1 cellular context compared by ENCODE assay signal in genomic region chr22:39532215-39533071, GRCh38.
TF ChIP-seq lines count a peak whose summit lies in the region.

Gene RPS19BP1 (minus strand): TSS chr22:39532748. CDS start chr22:39532738, 10 bp downstream.

TF ChIP-seq in HepG2, 621 proteins besides CTCF, POLR2A, EP300 and RAD21 (continued from another document and continues in another):
- TF ChIP-seq ARID4A (CRISPR knock-in tag; IDR thresholded peaks at IDR 0.05; ENCODE audit: borderline replicate concordance) (peak; percentile 87), POGK (CRISPR knock-in tag; conservative IDR thresholded peaks at IDR 0.05) (peak; percentile 66; the same call in 1 of the 2 replicates), IRX3 (CRISPR knock-in tag; IDR thresholded peaks at IDR 0.05; ENCODE audit: borderline replicate concordance, low read depth) (no peak), ISL2 (CRISPR knock-in tag; IDR thresholded peaks at IDR 0.05) (0 out of 2 replicates have a peak, but pooled peaks have one; percentile 48), ZNF292 (CRISPR knock-in tag; IDR thresholded peaks at IDR 0.05; ENCODE audit: borderline replicate concordance, low read depth) (no peak), NCOR1 (IDR thresholded peaks at IDR 0.05; ENCODE audit: borderline replicate concordance, low read length) (peak; percentile 23; the same call in 1 of the 2 replicates), STAT5B (CRISPR knock-in tag; IDR thresholded peaks at IDR 0.05) (peak; percentile 3; the same call in 1 of the 2 replicates), ZUFSP (CRISPR knock-in tag; IDR thresholded peaks at IDR 0.05; ENCODE audit: borderline replicate concordance) (peak; percentile 71; the same call in 1 of the 2 replicates), ZNF331 (CRISPR knock-in tag; IDR thresholded peaks at IDR 0.05) (no peak), FOXJ3 (CRISPR knock-in tag; IDR thresholded peaks at IDR 0.05; ENCODE audit: borderline replicate concordance) (0 out of 2 replicates have a peak, but pooled peaks have one; percentile 6), MIER3 (CRISPR knock-in tag; IDR thresholded peaks at IDR 0.05; ENCODE audit: borderline replicate concordance) (peak; percentile 62; the same call in 1 of the 2 replicates), SALL2 (CRISPR knock-in tag; IDR thresholded peaks at IDR 0.05) (peak; percentile 78; the same call in 1 of the 2 replicates), ZNF598 (CRISPR knock-in tag; IDR thresholded peaks at IDR 0.05; ENCODE audit: borderline replicate concordance) (peak; percentile 72; the same call in 1 of the 2 replicates), DBP (CRISPR knock-in tag; IDR thresholded peaks at IDR 0.05; ENCODE audit: not compliant biosample characterization) (no peak), CENPT (CRISPR knock-in tag; IDR thresholded peaks at IDR 0.05; ENCODE audit: low read depth) (no peak), REST (IDR thresholded peaks at IDR 0.05; ENCODE audit: borderline replicate concordance in 1 of 2, low read depth in 1 of 2, low read length in 2 of 2) (no peak), ZFX (CRISPR knock-in tag; IDR thresholded peaks at IDR 0.05; ENCODE audit: low read depth) (peak; percentile 89), SP4 (CRISPR knock-in tag; IDR thresholded peaks at IDR 0.05) (peak; percentile 81), KDM3A (CRISPR knock-in tag; IDR thresholded peaks at IDR 0.05; ENCODE audit: low read depth) (0 out of 2 replicates have a peak, but pooled peaks have one; percentile 79), LRRFIP1 (CRISPR knock-in tag; conservative IDR thresholded peaks at IDR 0.05) (no peak), MAZ (IDR thresholded peaks at IDR 0.05; ENCODE audit: borderline replicate concordance, low read depth, low read length) (peak; percentile 82), MAZ (CRISPR knock-in tag; IDR thresholded peaks at IDR 0.05; ENCODE audit: low read depth) (0 out of 2 replicates have a peak, but pooled peaks have one; percentile 75), MEIS1 (CRISPR knock-in tag; IDR thresholded peaks at IDR 0.05; ENCODE audit: borderline replicate concordance) (peak; percentile 25; the same call in 1 of the 2 replicates), ZNF232 (CRISPR knock-in tag; IDR thresholded peaks at IDR 0.05; ENCODE audit: borderline replicate concordance) (no peak; the same call in 1 of the 2 replicates), TRAFD1 (CRISPR knock-in tag; IDR thresholded peaks at IDR 0.05; ENCODE audit: borderline replicate concordance) (0 out of 2 replicates have a peak, but pooled peaks have one; percentile 43), AHDC1 (CRISPR knock-in tag; IDR thresholded peaks at IDR 0.05; ENCODE audit: borderline replicate concordance) (no peak), ELK4 (CRISPR knock-in tag; IDR thresholded peaks at IDR 0.05; ENCODE audit: borderline replicate concordance) (no peak)
